In genomic region chr11:67283490-67283963, GRCh38 we compare ENCODE assay signal across 15 cellular contexts. TPM values are rescaled to one million over a fixed set of nuclear protein-coding genes. Genes with fewer than 3 reads are reported as not detected.
A peak's percentile ranks its signal among the peaks of the same experiment; 100 is the strongest.
DNase-seq lines count a peak whose midpoint lies in the region; ATAC-seq and TF ChIP-seq lines count a peak whose summit lies in the region.
"Had no signal": no experiment of that assay in that cellular context is flagged by ENCODE, and none has a peak within 500 bp of the region (broad histone marks: within the 10 kb centered on the region; RNA-seq: fewer than 3 reads in every experiment).

No MANE protein-coding gene starts in this region.

- H3K4me1 ChIP-seq in left ventricle myocardium inferior (peaks cover 64% of the 10 kb centered on the region), smooth muscle cell (ENCODE audit: low read depth) (peaks cover 7% of the 10 kb centered on the region)

- H3K4me3 ChIP-seq in left ventricle myocardium inferior = no peak overlapping the region
- H3K4me3 ChIP-seq in smooth muscle cell = no peak overlapping the region
- H3K4me3 ChIP-seq: A549 had no signal

- H3K9ac ChIP-seq in smooth muscle cell (ENCODE audit: low read depth) = no peak overlapping the region

- H3K4me2 ChIP-seq in smooth muscle cell = no peak overlapping the region
- H3K4me2 ChIP-seq: A549 had no signal

- H3K4me1 Mint-ChIP-seq in activated CD4-positive, alpha-beta memory T cell treated with anti-CD3 and anti-CD28 coated beads, Interleukin-2, amount 10 ng/mL, durations not matched to agents 7 days and 5 days = peaks cover 64% of the 10 kb centered on the region
- peaks cover 43% of the 10 kb centered on the region for H3K4me1 Mint-ChIP-seq in activated CD4-positive, alpha-beta memory T cell treated with anti-CD3 and anti-CD28 coated beads for 36 hours (ENCODE audit: low read depth)
- peaks cover 42 to 69% of the 10 kb centered on the region in 2 donors for H3K4me1 Mint-ChIP-seq in stimulated activated naive B cell treated with anti-CD40 and anti-IgM and Interleukin-4, amounts not matched to agents 10 μg/mL and 1 μg/mL and 100 μg/mL, for 72 hours

- H3K27ac ChIP-seq in left ventricle myocardium inferior (replicated peaks) = peak overlapping the region; percentile 67
- no peak overlapping the region for H3K27ac ChIP-seq in smooth muscle cell (ENCODE audit: low read depth)
- H3K27ac ChIP-seq: A549 had no signal

- H3K79me2 ChIP-seq in smooth muscle cell (ENCODE audit: low read depth) = no peaks in the 10 kb centered on the region

- intact Hi-C loops in activated CD4-positive, alpha-beta memory T cell treated with anti-CD3 and anti-CD28 coated beads for 36 hours (cut with micrococcal nuclease) = no loop called here
- intact Hi-C loops in left ventricle myocardium inferior (cut with micrococcal nuclease) = no loop called here

- POLR2A ChIA-PET in activated CD4-positive, alpha-beta memory T cell treated with anti-CD3 and anti-CD28 coated beads, Interleukin-2, amount 10 ng/mL, durations not matched to agents 7 days and 5 days (lab: Charles Lee) = interaction anchor here (1.5 to 12.9 kb wide), 3 partner anchors 10 to 34 kb away, joined by 5 to 494 read pairs (median 15); partner anchors contain the start of genes GRK2 and SSH3
- POLR2A ChIA-PET in activated CD4-positive, alpha-beta memory T cell treated with anti-CD3 and anti-CD28 coated beads for 36 hours (lab: Charles Lee) = interaction anchor here (1.3 kb wide), 3 partner anchors 11 to 70 kb away, joined by 3 to 4 read pairs (median 3); no protein-coding TSS in a partner anchor

- 96% methylated on average over 13 of the region's 13 CpGs for WGBS in smooth muscle cell (ENCODE audit: low lambda C conversion rate)

- H3K9me3 ChIP-seq in left ventricle myocardium inferior (replicated peaks) = no peaks in the 10 kb centered on the region
- no peaks in the 10 kb centered on the region for H3K9me3 ChIP-seq in smooth muscle cell (replicated peaks; ENCODE audit: low read depth)
- H3K9me3 ChIP-seq: A549 had no signal

- H3K36me3 ChIP-seq in left ventricle myocardium inferior = peaks cover 84% of the 10 kb centered on the region
- H3K36me3 ChIP-seq in smooth muscle cell (ENCODE audit: low read depth) = peaks cover 6% of the 10 kb centered on the region

- no peak overlapping the region for H2AFZ ChIP-seq in smooth muscle cell (ENCODE audit: low read depth)

- no peak for TF ChIP-seq CTCF in left ventricle myocardium inferior (IDR thresholded peaks at IDR 0.05; ENCODE audit: borderline replicate concordance)
- no peak for TF ChIP-seq CTCF in smooth muscle cell (IDR thresholded peaks at IDR 0.05; ENCODE audit: borderline replicate concordance, insufficient read depth, poor library complexity, severe bottlenecking)

- DNase-seq in activated CD4-positive, alpha-beta memory T cell treated with anti-CD3 and anti-CD28 coated beads, Interleukin-2, amount 10 ng/mL, durations not matched to agents 7 days and 5 days = no peak
- no peak for DNase-seq in activated CD4-positive, alpha-beta memory T cell treated with anti-CD3 and anti-CD28 coated beads for 36 hours
- DNase-seq in SKM-1 (lab: John Stamatoyannopoulos, UW; ENCODE audit: unreplicated experiment) (peak; percentile 43), left ventricle myocardium inferior (peak; percentile 34), nucleus accumbens (lab: John Stamatoyannopoulos, UW) (no peak), smooth muscle cell (lab: John Stamatoyannopoulos, UW; ENCODE audit: unreplicated experiment) (no peak), NCI-H2196 treated with DMSO at 0.1 percent for 48 hours (lab: John Stamatoyannopoulos, UW; ENCODE audit: unreplicated experiment) (no peak)
- no peak for DNase-seq in stimulated activated naive B cell treated with anti-CD40 and anti-IgM and Interleukin-4, amounts not matched to agents 10 μg/mL and 1 μg/mL and 100 μg/mL, for 72 hours
- DNase-seq: amygdala, endodermal cell, HCEC 1CT, mesenchymal stem cell, NCI-H2029 treated with DMSO at 0.1 percent for 48 hours had no signal

- peaks cover 74% of the 10 kb centered on the region for H3K36me3 Mint-ChIP-seq in activated CD4-positive, alpha-beta memory T cell treated with anti-CD3 and anti-CD28 coated beads, Interleukin-2, amount 10 ng/mL, durations not matched to agents 7 days and 5 days (ENCODE audit: low read depth)
- H3K36me3 Mint-ChIP-seq in activated CD4-positive, alpha-beta memory T cell treated with anti-CD3 and anti-CD28 coated beads for 36 hours = peaks cover 46% of the 10 kb centered on the region
- peaks cover 66 to 74% of the 10 kb centered on the region in 2 donors for H3K36me3 Mint-ChIP-seq in stimulated activated naive B cell treated with anti-CD40 and anti-IgM and Interleukin-4, amounts not matched to agents 10 μg/mL and 1 μg/mL and 100 μg/mL, for 72 hours
- H3K36me3 Mint-ChIP-seq: type B pancreatic cell had no signal

- no peaks in the 10 kb centered on the region for H3K27me3 Mint-ChIP-seq in activated CD4-positive, alpha-beta memory T cell treated with anti-CD3 and anti-CD28 coated beads, Interleukin-2, amount 10 ng/mL, durations not matched to agents 7 days and 5 days
- no peaks in the 10 kb centered on the region for H3K27me3 Mint-ChIP-seq in activated CD4-positive, alpha-beta memory T cell treated with anti-CD3 and anti-CD28 coated beads for 36 hours
- H3K27me3 Mint-ChIP-seq in stimulated activated naive B cell treated with anti-CD40 and anti-IgM and Interleukin-4, amounts not matched to agents 10 μg/mL and 1 μg/mL and 100 μg/mL, for 72 hours = no peaks in the 10 kb centered on the region
- H3K27me3 Mint-ChIP-seq: type B pancreatic cell had no signal

- H3K27ac Mint-ChIP-seq in activated CD4-positive, alpha-beta memory T cell treated with anti-CD3 and anti-CD28 coated beads, Interleukin-2, amount 10 ng/mL, durations not matched to agents 7 days and 5 days = peak overlapping the region; percentile 49
- H3K27ac Mint-ChIP-seq in activated CD4-positive, alpha-beta memory T cell treated with anti-CD3 and anti-CD28 coated beads for 36 hours = no peak overlapping the region
- H3K27ac Mint-ChIP-seq in stimulated activated naive B cell treated with anti-CD40 and anti-IgM and Interleukin-4, amounts not matched to agents 10 μg/mL and 1 μg/mL and 100 μg/mL, for 72 hours = peak overlapping the region; percentile 86
- H3K27ac Mint-ChIP-seq: endodermal cell, type B pancreatic cell had no signal

- no peaks in the 10 kb centered on the region for H3K27me3 ChIP-seq in left ventricle myocardium inferior (ENCODE audit: low read depth)
- no peaks in the 10 kb centered on the region for H3K27me3 ChIP-seq in smooth muscle cell (ENCODE audit: low read depth)

- no peak for ATAC-seq in stimulated activated naive B cell treated with anti-CD40 and anti-IgM and Interleukin-4, amounts not matched to agents 10 μg/mL and 1 μg/mL and 100 μg/mL, for 72 hours (replicated peaks)
- ATAC-seq: A549 had no signal

- H3K4me3 Mint-ChIP-seq in activated CD4-positive, alpha-beta memory T cell treated with anti-CD3 and anti-CD28 coated beads, Interleukin-2, amount 10 ng/mL, durations not matched to agents 7 days and 5 days = no peak overlapping the region
- H3K4me3 Mint-ChIP-seq in activated CD4-positive, alpha-beta memory T cell treated with anti-CD3 and anti-CD28 coated beads for 36 hours = no peak overlapping the region
- H3K4me3 Mint-ChIP-seq in stimulated activated naive B cell treated with anti-CD40 and anti-IgM and Interleukin-4, amounts not matched to agents 10 μg/mL and 1 μg/mL and 100 μg/mL, for 72 hours = no peak overlapping the region
- H3K4me3 Mint-ChIP-seq: endodermal cell, type B pancreatic cell had no signal

- CTCF ChIA-PET in activated CD4-positive, alpha-beta memory T cell treated with anti-CD3 and anti-CD28 coated beads, Interleukin-2, amount 10 ng/mL, durations not matched to agents 7 days and 5 days (lab: Charles Lee) = interaction anchor here (2.2 kb wide), 1 partner anchor 12 kb away, joined by 11 read pairs; no protein-coding TSS in a partner anchor
- CTCF ChIA-PET in activated CD4-positive, alpha-beta memory T cell treated with anti-CD3 and anti-CD28 coated beads for 36 hours (lab: Charles Lee) = no interaction called here

- peaks cover 4% of the 10 kb centered on the region for H3F3A ChIP-seq in smooth muscle cell (ENCODE audit: low read depth)

- peaks cover under 1% of the 10 kb centered on the region for H4K20me1 ChIP-seq in smooth muscle cell (ENCODE audit: low read depth)

- no peaks in the 10 kb centered on the region for H3K9me3 Mint-ChIP-seq in activated CD4-positive, alpha-beta memory T cell treated with anti-CD3 and anti-CD28 coated beads, Interleukin-2, amount 10 ng/mL, durations not matched to agents 7 days and 5 days
- no peaks in the 10 kb centered on the region for H3K9me3 Mint-ChIP-seq in activated CD4-positive, alpha-beta memory T cell treated with anti-CD3 and anti-CD28 coated beads for 36 hours
- peaks cover 0 to 1% of the 10 kb centered on the region in 2 donors for H3K9me3 Mint-ChIP-seq in stimulated activated naive B cell treated with anti-CD40 and anti-IgM and Interleukin-4, amounts not matched to agents 10 μg/mL and 1 μg/mL and 100 μg/mL, for 72 hours
- H3K9me3 Mint-ChIP-seq: endodermal cell, type B pancreatic cell had no signal

RNA-seq across cellular contexts. Expression of gene ANKRD13D, which starts 5.6 kb away (rescaled TPM):
- total RNA-seq in activated CD4-positive, alpha-beta memory T cell treated with anti-CD3 and anti-CD28 coated beads, Interleukin-2, amount 10 ng/mL, durations not matched to agents 7 days and 5 days = 100 to 1,000 TPM; 157 to 163 TPM
- total RNA-seq in activated CD4-positive, alpha-beta memory T cell treated with anti-CD3 and anti-CD28 coated beads for 36 hours = 10 to 100 TPM; 85.9 to 89.4 TPM
- total RNA-seq in left ventricle myocardium inferior (11.8 TPM), smooth muscle cell (29.3 and 34.7 TPM in 2 replicates)
- 52.0 and 63.2 TPM in 2 replicates for polyA plus RNA-seq in smooth muscle cell

RNA-seq across cellular contexts. Expression of gene GRK2, which starts 17.3 kb away (rescaled TPM):
- 100 to 1,000 TPM; 333 to 338 TPM for total RNA-seq in activated CD4-positive, alpha-beta memory T cell treated with anti-CD3 and anti-CD28 coated beads, Interleukin-2, amount 10 ng/mL, durations not matched to agents 7 days and 5 days
- 100 to 1,000 TPM; 273 to 279 TPM for total RNA-seq in activated CD4-positive, alpha-beta memory T cell treated with anti-CD3 and anti-CD28 coated beads for 36 hours
- total RNA-seq in left ventricle myocardium inferior (53.8 TPM), smooth muscle cell (18.5 and 22.2 TPM in 2 replicates)
- polyA plus RNA-seq in smooth muscle cell = 38.9 and 42.5 TPM in 2 replicates

RNA-seq across cellular contexts. Expression of gene SSH3, which starts 19.8 kb away (rescaled TPM):
- total RNA-seq in activated CD4-positive, alpha-beta memory T cell treated with anti-CD3 and anti-CD28 coated beads, Interleukin-2, amount 10 ng/mL, durations not matched to agents 7 days and 5 days = 10 to 100 TPM; 15.4 to 19.0 TPM
- 10 to 100 TPM; 14.9 to 19.4 TPM for total RNA-seq in activated CD4-positive, alpha-beta memory T cell treated with anti-CD3 and anti-CD28 coated beads for 36 hours
- 14.9 TPM for total RNA-seq in left ventricle myocardium inferior
- 14.9 and 23.9 TPM in 2 replicates for total RNA-seq in smooth muscle cell
- 29.3 and 47.5 TPM in 2 replicates for polyA plus RNA-seq in smooth muscle cell

Comparison
In these comparisons a context has a peak if more than half of its experiments do, and no peak if none do; other contexts are left out.
1. DNase-seq: peak in SKM-1 (single experiment) and left ventricle myocardium inferior (single experiment); none in activated CD4-positive, alpha-beta memory T cell treated with anti-CD3 and anti-CD28 coated beads, Interleukin-2, amount 10 ng/mL, durations not matched to agents 7 days and 5 days (single experiment), activated CD4-positive, alpha-beta memory T cell treated with anti-CD3 and anti-CD28 coated beads for 36 hours (single experiment), stimulated activated naive B cell treated with anti-CD40 and anti-IgM and Interleukin-4, amounts not matched to agents 10 μg/mL and 1 μg/mL and 100 μg/mL, for 72 hours (single experiment), nucleus accumbens (0 of 56), smooth muscle cell (single experiment) and NCI-H2196 treated with DMSO at 0.1 percent for 48 hours (single experiment).